In the genomic region with DNA sequence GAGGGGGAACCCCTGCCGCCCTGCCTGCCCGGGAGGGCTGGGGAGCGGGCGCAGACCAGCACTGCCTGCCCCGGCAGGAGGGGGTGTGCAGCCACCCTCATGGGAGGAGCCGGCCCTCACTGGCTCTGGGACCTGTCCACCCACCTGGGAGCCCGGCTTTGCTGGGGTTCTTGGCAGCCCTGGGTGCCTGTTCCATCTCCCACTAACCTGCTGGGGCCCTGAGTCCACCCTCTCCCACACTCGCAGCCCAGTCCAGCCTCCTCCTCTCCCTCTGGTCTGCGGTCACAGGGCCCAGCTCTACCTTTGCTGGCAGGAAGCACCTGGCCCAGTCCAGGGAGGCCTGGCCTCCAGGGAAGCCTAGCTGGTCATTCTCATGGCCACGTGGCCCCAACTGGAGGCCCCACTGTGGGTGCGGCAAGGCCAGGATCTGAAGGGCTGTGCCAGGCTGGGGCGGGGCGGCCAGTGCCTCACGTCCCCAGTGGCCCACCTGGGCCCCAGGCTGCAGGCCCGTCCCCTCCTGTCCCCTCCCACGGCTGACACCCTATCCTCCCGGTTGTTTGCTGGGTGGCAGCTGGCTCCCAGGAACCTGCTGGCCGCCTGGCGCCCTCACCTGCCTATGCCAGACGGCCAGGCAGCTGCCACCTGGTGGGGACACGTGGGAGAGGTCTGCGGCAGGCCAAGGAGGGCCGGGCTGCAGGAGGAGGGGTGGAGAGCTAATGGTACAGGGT, we compare ENCODE assay signal across 7 cellular contexts. TPM values are rescaled to one million over a fixed set of nuclear protein-coding genes. Genes with fewer than 3 reads are reported as not detected.
DNase-seq lines count a peak whose midpoint lies in the region; ATAC-seq and TF ChIP-seq lines count a peak whose summit lies in the region.

A gene (minus strand): TSS at position 393 of the 728 bp plus-strand sequence. CDS start 721 bp downstream, outside the sequence.

- peaks cover 11% of the 10 kb centered on the region for H3K4me1 ChIP-seq in parathyroid adenoma

- CTCF ChIA-PET in activated CD4-positive, alpha-beta T cell treated with anti-CD3 and anti-CD28 coated beads, Interleukin-2, amount 10 ng/mL, durations not matched to agents 7 days and 5 days (lab: Charles Lee): interaction anchor here (1.0 to 2.8 kb wide), 3 partner anchors 13 to 51 kb away, joined by 3 to 12 read pairs (median 4); a partner anchor contains a TSS

- H3K27me3 Mint-ChIP-seq in activated CD4-positive, alpha-beta T cell treated with anti-CD3 and anti-CD28 coated beads, Interleukin-2, amount 10 ng/mL, durations not matched to agents 7 days and 5 days: no peaks in the 10 kb centered on the region

- peak; percentile 71 for DNase-seq in GM13976 (ENCODE audit: low spot score)
- DNase-seq in NCI-H187 treated with DMSO at 0.1 percent for 48 hours (lab: John Stamatoyannopoulos, UW): peak; percentile 83
- DNase-seq in activated CD4-positive, alpha-beta T cell treated with anti-CD3 and anti-CD28 coated beads, Interleukin-2, amount 10 ng/mL, durations not matched to agents 7 days and 5 days: peak; percentile 57
- DNase-seq in posterior vena cava (ENCODE audit: low spot score): no peak
- no peak for DNase-seq in GDM1 (lab: John Stamatoyannopoulos, UW)

- in situ Hi-C loops in GM13976 (cut with MboI; ENCODE audit: low sequenced_read_pairs, unreplicated experiment): no loop called here

- peaks cover 3% of the 10 kb centered on the region for H3K4me1 Mint-ChIP-seq in activated CD4-positive, alpha-beta T cell treated with anti-CD3 and anti-CD28 coated beads, Interleukin-2, amount 10 ng/mL, durations not matched to agents 7 days and 5 days

- H3K4me3 Mint-ChIP-seq in activated CD4-positive, alpha-beta T cell treated with anti-CD3 and anti-CD28 coated beads, Interleukin-2, amount 10 ng/mL, durations not matched to agents 7 days and 5 days: no peak within 1 kb of the TSS

- peak within 1 kb of the TSS; percentile 77 for H3K4me2 ChIP-seq in parathyroid adenoma (ENCODE audit: low read length)

- H3K9me3 Mint-ChIP-seq in activated CD4-positive, alpha-beta T cell treated with anti-CD3 and anti-CD28 coated beads, Interleukin-2, amount 10 ng/mL, durations not matched to agents 7 days and 5 days: no peaks in the 10 kb centered on the region

- peak within 1 kb of the TSS; percentile 68 for H2AFZ ChIP-seq in parathyroid adenoma

- POLR2A ChIA-PET in activated CD4-positive, alpha-beta T cell treated with anti-CD3 and anti-CD28 coated beads, Interleukin-2, amount 10 ng/mL, durations not matched to agents 7 days and 5 days (lab: Charles Lee): no interaction called here

- H3K27ac Mint-ChIP-seq in activated CD4-positive, alpha-beta T cell treated with anti-CD3 and anti-CD28 coated beads, Interleukin-2, amount 10 ng/mL, durations not matched to agents 7 days and 5 days: no peak within 1 kb of the TSS

- no peaks in the 10 kb centered on the region for H3K27me3 ChIP-seq in parathyroid adenoma (ENCODE audit: control insufficient read depth, insufficient read depth, low read length)

- no peak within 1 kb of the TSS for H3K9ac ChIP-seq in parathyroid adenoma

- peak within 1 kb of the TSS; percentile 44 for H3K4me3 ChIP-seq in parathyroid adenoma (ENCODE audit: low read depth, low read length)

- ATAC-seq in esophagus mucosa: peak; percentile 62

- no peaks in the 10 kb centered on the region for H3K36me3 ChIP-seq in parathyroid adenoma (ENCODE audit: control insufficient read depth, insufficient read depth, low read length)

- H3K36me3 Mint-ChIP-seq in activated CD4-positive, alpha-beta T cell treated with anti-CD3 and anti-CD28 coated beads, Interleukin-2, amount 10 ng/mL, durations not matched to agents 7 days and 5 days (ENCODE audit: low read depth): no peaks in the 10 kb centered on the region

- H3K27ac ChIP-seq in parathyroid adenoma: peak within 1 kb of the TSS; percentile 91

- intact Hi-C loops in posterior vena cava (cut with DNase I): no loop called here

- H3K79me2 ChIP-seq in parathyroid adenoma: no peaks in the 10 kb centered on the region

- no peaks in the 10 kb centered on the region for H3K9me3 ChIP-seq in parathyroid adenoma (ENCODE audit: control insufficient read depth, low read length)

- peak; percentile 39 for TF ChIP-seq CTCF in GM13976 (IDR thresholded peaks at IDR 0.05; ENCODE audit: borderline replicate concordance, control extremely low read depth, extremely low read depth, insufficient read depth, missing control alignments)
- TF ChIP-seq CTCF in parathyroid adenoma (IDR thresholded peaks at IDR 0.05): peak; percentile 93

RNA-seq across cellular contexts. Expression of the gene that starts here (rescaled TPM):
- not detected for total RNA-seq in activated CD4-positive, alpha-beta T cell treated with anti-CD3 and anti-CD28 coated beads, Interleukin-2, amount 10 ng/mL, durations not matched to agents 7 days and 5 days
- total RNA-seq in esophagus mucosa (86.6 TPM), posterior vena cava (not detected)

Comparison
In these comparisons a context has a peak if more than half of its experiments do, and no peak if none do; other contexts are left out.
1. RNA of the gene that starts here (total RNA-seq): 86.6 TPM in esophagus mucosa (single experiment); not detected in activated CD4-positive, alpha-beta T cell treated with anti-CD3 and anti-CD28 coated beads, Interleukin-2, amount 10 ng/mL, durations not matched to agents 7 days and 5 days and not detected in posterior vena cava; every median in the first group is over 10 times any median in the second.
2. Peak in DNase-seq in activated CD4-positive, alpha-beta T cell treated with anti-CD3 and anti-CD28 coated beads, Interleukin-2, amount 10 ng/mL, durations not matched to agents 7 days and 5 days; RNA of the gene not detected or under 1 TPM.
3. DNase-seq: peak in GM13976 (single experiment) and NCI-H187 treated with DMSO at 0.1 percent for 48 hours (single experiment); none in posterior vena cava (single experiment) and GDM1 (single experiment).